In genomic region chr12:121535150-121536057, GRCh38 we compare ENCODE assay signal across 8 cellular contexts. TPM values are rescaled to one million over a fixed set of nuclear protein-coding genes. Genes with fewer than 3 reads are reported as not detected.
DNase-seq lines count a peak whose midpoint lies in the region; ATAC-seq and TF ChIP-seq lines count a peak whose summit lies in the region.

No MANE protein-coding gene starts in this region.

- peak overlapping the region; percentile 43 for H3K9ac ChIP-seq in NT2/D1 (ENCODE audit: insufficient read length, low read depth)
- H3K9ac ChIP-seq in parathyroid adenoma, result no peak overlapping the region

- 46 to 49% methylated on average over 13 of the region's 13 CpGs for WGBS in esophagus, 2 donors

- CTCF ChIA-PET in Caco-2 (lab: Charles Lee), result interaction anchor here (0.6 kb wide), 1 partner anchor 258 kb away, joined by 3 read pairs; the partner anchor contains the start of gene RHOF

- peak overlapping the region; percentile 87 for H2AFZ ChIP-seq in parathyroid adenoma

- no peak for DNase-seq in Caco-2
- no peak for DNase-seq in NT2/D1 (ENCODE audit: low read depth, low spot score)
- DNase-seq in NK-92 (lab: John Stamatoyannopoulos, UW; ENCODE audit: unreplicated experiment), result no peak
- DNase-seq in effector CD8-positive, alpha-beta T cell (lab: John Stamatoyannopoulos, UW), result no peak
- no peak for DNase-seq in 8988T

- H3K9me3 ChIP-seq in Caco-2 (no peaks in the 10 kb centered on the region), NT2/D1 (ENCODE audit: insufficient read depth, low read length) (no peaks in the 10 kb centered on the region), esophagus (ENCODE audit: control insufficient read depth in 2 of 2, insufficient read depth in 1 of 2, low read depth in 1 of 2, low read length in 1 of 2) (no peaks in the 10 kb centered on the region), parathyroid adenoma (ENCODE audit: control insufficient read depth, low read length) (no peaks in the 10 kb centered on the region)

- peak overlapping the region in 1 of 2 donors; percentile 75 for H3K27ac ChIP-seq in esophagus (ENCODE audit: low read depth in 2 of 2, low read length in 1 of 2)
- peak overlapping the region; percentile 99 for H3K27ac ChIP-seq in parathyroid adenoma

- TF ChIP-seq CTCF in Caco-2 (IDR thresholded peaks at IDR 0.05; ENCODE audit: insufficient read depth in 1 of 2, low read depth in 1 of 2, low read length in 1 of 2, severe bottlenecking in 1 of 2, unreplicated experiment in 1 of 2) (no peak), parathyroid adenoma (IDR thresholded peaks at IDR 0.05) (no peak)

- POLR2A ChIA-PET in Caco-2 (lab: Charles Lee), result no interaction called here

- H3K27me3 Mint-ChIP-seq in Caco-2 (ENCODE audit: insufficient read depth, unreplicated experiment), result no peaks in the 10 kb centered on the region

- H3K4me2 ChIP-seq in parathyroid adenoma (ENCODE audit: low read length), result peak overlapping the region; percentile 75

- peak overlapping the region; percentile 13 for H3K27ac Mint-ChIP-seq in Caco-2 (ENCODE audit: unreplicated experiment)

- peaks cover 17% of the 10 kb centered on the region for H3K4me1 Mint-ChIP-seq in Caco-2 (ENCODE audit: low read depth, unreplicated experiment)

- intact Hi-C loops in Caco-2 (cut with micrococcal nuclease; ENCODE audit: unreplicated experiment), result loop anchor here (5.0 kb wide), 2 partner anchors 33 to 67 kb away; no protein-coding TSS in a partner anchor

- peaks cover 16% of the 10 kb centered on the region for H3K79me2 ChIP-seq in parathyroid adenoma

- H3K9me3 Mint-ChIP-seq in Caco-2 (ENCODE audit: unreplicated experiment), result no peaks in the 10 kb centered on the region

- H3K36me3 ChIP-seq in Caco-2 (ENCODE audit: control insufficient read depth, insufficient read depth, low read length) (no peaks in the 10 kb centered on the region; the same call in 1 of the 2 replicates), NT2/D1 (ENCODE audit: insufficient read depth, insufficient read length, low read length) (peaks cover 26% of the 10 kb centered on the region), esophagus (ENCODE audit: control insufficient read depth in 2 of 2, insufficient read depth in 2 of 2, low read length in 1 of 2) (no peaks in the 10 kb centered on the region), parathyroid adenoma (ENCODE audit: control insufficient read depth, insufficient read depth, low read length) (no peaks in the 10 kb centered on the region)

- H3K4me1 ChIP-seq in Caco-2 (peaks cover 21% of the 10 kb centered on the region), NT2/D1 (ENCODE audit: insufficient read depth, insufficient read length) (peaks cover 36% of the 10 kb centered on the region), esophagus (ENCODE audit: control insufficient read depth in 2 of 2, insufficient read depth in 2 of 2, low read length in 1 of 2) (peaks cover 4 to 17% of the 10 kb centered on the region in 2 donors), parathyroid adenoma (peaks cover 38% of the 10 kb centered on the region)

- no peak overlapping the region for H3K4me3 Mint-ChIP-seq in Caco-2 (ENCODE audit: unreplicated experiment)

- no peaks in the 10 kb centered on the region for H3K27me3 ChIP-seq in Caco-2 (replicated peaks; ENCODE audit: control insufficient read depth, insufficient read depth, low read length)
- no peaks in the 10 kb centered on the region for H3K27me3 ChIP-seq in NT2/D1 (ENCODE audit: insufficient read depth, insufficient read length)
- no peaks in the 10 kb centered on the region for H3K27me3 ChIP-seq in esophagus (ENCODE audit: control insufficient read depth in 1 of 2, insufficient read depth in 2 of 2, low read length in 2 of 2)
- no peaks in the 10 kb centered on the region for H3K27me3 ChIP-seq in parathyroid adenoma (ENCODE audit: control insufficient read depth, insufficient read depth, low read length)

- H3K36me3 Mint-ChIP-seq in Caco-2 (ENCODE audit: insufficient read depth, unreplicated experiment), result peaks cover 30% of the 10 kb centered on the region

- no peak for ATAC-seq in GM18861 (IDR thresholded peaks at IDR 0.05; ENCODE audit: unreplicated experiment)

- BruUV-seq in Caco-2 (replicated peaks; lab: Mats Ljungman, UMichigan), result no TSS peak

- no peak overlapping the region for H3K4me3 ChIP-seq in Caco-2 (ENCODE audit: low read depth, low read length)
- H3K4me3 ChIP-seq in NT2/D1 (ENCODE audit: insufficient read length, low read depth), result peak overlapping the region; percentile 26
- H3K4me3 ChIP-seq in esophagus (ENCODE audit: low read depth in 1 of 2, low read length in 2 of 2), result peak overlapping the region; percentile 22 to 48
- H3K4me3 ChIP-seq in parathyroid adenoma (ENCODE audit: low read depth, low read length), result peak overlapping the region; percentile 69

RNA-seq across cellular contexts. Expression of gene KDM2B, which starts 45.4 kb away (rescaled TPM):
- total RNA-seq in Caco-2 (2022), result 47.7 and 48.4 TPM in 2 replicates
- 10 to 100 TPM; 15.7 to 23.5 TPM for polyA plus RNA-seq in esophagus
